Comparison of ENCODE assay signal across 2 cellular contexts in the genomic region with DNA sequence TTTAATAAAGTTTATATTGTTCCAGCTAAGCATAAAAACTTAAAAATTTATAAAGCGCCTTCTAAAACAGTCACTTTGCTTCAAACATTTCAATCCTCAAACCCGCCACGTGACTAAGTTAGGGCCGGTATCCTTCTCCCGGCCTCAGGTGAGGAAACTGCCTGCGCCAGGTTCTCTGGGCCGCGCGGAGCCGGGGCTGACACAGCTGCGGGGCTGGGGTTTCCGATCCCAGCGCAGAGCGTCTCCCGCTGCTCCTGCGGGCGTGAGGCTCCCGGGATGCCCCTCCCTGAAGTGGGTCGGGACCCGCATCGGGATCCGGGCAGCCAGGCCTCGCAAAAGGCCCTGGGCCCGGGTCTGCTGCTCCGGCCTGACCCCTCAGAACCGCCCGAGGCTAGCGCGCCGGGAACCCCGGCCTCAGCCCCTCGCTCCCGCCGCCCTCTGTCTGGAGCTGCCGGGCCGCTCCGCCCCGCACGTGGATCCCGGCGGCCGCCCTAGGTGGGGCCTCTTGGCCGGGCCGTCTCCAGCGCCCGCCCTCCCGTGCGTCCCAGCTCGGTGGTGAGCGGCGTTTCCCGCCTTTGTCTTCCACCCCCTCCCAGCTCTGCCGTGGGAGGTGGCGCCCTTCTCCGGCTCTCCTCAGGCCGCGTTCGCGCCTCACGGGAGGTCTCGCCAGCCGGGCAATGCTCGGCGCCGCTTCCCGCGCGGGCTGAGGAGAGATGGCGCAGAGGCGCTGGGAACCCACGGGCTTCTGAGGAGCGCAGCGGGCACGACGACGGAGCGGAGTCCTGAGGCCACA.
A peak's percentile ranks its signal among the peaks of the same experiment; 100 is the strongest.
TF ChIP-seq lines count a peak whose summit lies in the region.

No MANE protein-coding gene starts in this region.

TF ChIP-seq in H1, 55 proteins besides CTCF, POLR2A, EP300 and RAD21:
- TF ChIP-seq POU5F1 (IDR thresholded peaks at IDR 0.05; ENCODE audit: low read depth, low read length): no peak
- TF ChIP-seq RBBP5 (IDR thresholded peaks at IDR 0.05; ENCODE audit: borderline replicate concordance, low read depth, low read length): no peak
- TF ChIP-seq, protein P1, sequence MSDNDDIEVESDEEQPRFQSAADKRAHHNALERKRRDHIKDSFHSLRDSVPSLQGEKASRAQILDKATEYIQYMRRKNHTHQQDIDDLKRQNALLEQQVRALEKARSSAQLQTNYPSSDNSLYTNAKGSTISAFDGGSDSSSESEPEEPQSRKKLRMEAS (IDR thresholded peaks at IDR 0.05): peak; percentile 76
- TF ChIP-seq, protein P2, sequence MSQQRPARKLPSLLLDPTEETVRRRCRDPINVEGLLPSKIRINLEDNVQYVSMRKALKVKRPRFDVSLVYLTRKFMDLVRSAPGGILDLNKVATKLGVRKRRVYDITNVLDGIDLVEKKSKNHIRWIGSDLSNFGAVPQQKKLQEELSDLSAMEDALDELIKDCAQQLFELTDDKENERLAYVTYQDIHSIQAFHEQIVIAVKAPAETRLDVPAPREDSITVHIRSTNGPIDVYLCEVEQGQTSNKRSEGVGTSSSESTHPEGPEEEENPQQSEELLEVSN (IDR thresholded peaks at IDR 0.05): peak; percentile 93
- TF ChIP-seq, protein P3, sequence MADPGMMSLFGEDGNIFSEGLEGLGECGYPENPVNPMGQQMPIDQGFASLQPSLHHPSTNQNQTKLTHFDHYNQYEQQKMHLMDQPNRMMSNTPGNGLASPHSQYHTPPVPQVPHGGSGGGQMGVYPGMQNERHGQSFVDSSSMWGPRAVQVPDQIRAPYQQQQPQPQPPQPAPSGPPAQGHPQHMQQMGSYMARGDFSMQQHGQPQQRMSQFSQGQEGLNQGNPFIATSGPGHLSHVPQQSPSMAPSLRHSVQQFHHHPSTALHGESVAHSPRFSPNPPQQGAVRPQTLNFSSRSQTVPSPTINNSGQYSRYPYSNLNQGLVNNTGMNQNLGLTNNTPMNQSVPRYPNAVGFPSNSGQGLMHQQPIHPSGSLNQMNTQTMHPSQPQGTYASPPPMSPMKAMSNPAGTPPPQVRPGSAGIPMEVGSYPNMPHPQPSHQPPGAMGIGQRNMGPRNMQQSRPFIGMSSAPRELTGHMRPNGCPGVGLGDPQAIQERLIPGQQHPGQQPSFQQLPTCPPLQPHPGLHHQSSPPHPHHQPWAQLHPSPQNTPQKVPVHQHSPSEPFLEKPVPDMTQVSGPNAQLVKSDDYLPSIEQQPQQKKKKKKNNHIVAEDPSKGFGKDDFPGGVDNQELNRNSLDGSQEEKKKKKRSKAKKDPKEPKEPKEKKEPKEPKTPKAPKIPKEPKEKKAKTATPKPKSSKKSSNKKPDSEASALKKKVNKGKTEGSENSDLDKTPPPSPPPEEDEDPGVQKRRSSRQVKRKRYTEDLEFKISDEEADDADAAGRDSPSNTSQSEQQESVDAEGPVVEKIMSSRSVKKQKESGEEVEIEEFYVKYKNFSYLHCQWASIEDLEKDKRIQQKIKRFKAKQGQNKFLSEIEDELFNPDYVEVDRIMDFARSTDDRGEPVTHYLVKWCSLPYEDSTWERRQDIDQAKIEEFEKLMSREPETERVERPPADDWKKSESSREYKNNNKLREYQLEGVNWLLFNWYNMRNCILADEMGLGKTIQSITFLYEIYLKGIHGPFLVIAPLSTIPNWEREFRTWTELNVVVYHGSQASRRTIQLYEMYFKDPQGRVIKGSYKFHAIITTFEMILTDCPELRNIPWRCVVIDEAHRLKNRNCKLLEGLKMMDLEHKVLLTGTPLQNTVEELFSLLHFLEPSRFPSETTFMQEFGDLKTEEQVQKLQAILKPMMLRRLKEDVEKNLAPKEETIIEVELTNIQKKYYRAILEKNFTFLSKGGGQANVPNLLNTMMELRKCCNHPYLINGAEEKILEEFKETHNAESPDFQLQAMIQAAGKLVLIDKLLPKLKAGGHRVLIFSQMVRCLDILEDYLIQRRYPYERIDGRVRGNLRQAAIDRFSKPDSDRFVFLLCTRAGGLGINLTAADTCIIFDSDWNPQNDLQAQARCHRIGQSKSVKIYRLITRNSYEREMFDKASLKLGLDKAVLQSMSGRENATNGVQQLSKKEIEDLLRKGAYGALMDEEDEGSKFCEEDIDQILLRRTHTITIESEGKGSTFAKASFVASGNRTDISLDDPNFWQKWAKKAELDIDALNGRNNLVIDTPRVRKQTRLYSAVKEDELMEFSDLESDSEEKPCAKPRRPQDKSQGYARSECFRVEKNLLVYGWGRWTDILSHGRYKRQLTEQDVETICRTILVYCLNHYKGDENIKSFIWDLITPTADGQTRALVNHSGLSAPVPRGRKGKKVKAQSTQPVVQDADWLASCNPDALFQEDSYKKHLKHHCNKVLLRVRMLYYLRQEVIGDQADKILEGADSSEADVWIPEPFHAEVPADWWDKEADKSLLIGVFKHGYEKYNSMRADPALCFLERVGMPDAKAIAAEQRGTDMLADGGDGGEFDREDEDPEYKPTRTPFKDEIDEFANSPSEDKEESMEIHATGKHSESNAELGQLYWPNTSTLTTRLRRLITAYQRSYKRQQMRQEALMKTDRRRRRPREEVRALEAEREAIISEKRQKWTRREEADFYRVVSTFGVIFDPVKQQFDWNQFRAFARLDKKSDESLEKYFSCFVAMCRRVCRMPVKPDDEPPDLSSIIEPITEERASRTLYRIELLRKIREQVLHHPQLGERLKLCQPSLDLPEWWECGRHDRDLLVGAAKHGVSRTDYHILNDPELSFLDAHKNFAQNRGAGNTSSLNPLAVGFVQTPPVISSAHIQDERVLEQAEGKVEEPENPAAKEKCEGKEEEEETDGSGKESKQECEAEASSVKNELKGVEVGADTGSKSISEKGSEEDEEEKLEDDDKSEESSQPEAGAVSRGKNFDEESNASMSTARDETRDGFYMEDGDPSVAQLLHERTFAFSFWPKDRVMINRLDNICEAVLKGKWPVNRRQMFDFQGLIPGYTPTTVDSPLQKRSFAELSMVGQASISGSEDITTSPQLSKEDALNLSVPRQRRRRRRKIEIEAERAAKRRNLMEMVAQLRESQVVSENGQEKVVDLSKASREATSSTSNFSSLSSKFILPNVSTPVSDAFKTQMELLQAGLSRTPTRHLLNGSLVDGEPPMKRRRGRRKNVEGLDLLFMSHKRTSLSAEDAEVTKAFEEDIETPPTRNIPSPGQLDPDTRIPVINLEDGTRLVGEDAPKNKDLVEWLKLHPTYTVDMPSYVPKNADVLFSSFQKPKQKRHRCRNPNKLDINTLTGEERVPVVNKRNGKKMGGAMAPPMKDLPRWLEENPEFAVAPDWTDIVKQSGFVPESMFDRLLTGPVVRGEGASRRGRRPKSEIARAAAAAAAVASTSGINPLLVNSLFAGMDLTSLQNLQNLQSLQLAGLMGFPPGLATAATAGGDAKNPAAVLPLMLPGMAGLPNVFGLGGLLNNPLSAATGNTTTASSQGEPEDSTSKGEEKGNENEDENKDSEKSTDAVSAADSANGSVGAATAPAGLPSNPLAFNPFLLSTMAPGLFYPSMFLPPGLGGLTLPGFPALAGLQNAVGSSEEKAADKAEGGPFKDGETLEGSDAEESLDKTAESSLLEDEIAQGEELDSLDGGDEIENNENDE (IDR thresholded peaks at IDR 0.05; ENCODE audit: insufficient replicate concordance, low read length): no peak
- no peak for TF ChIP-seq TCF12 (IDR thresholded peaks at IDR 0.05; ENCODE audit: low read depth, low read length)

TF ChIP-seq in HepG2, 621 proteins besides CTCF, POLR2A, EP300 and RAD21:
- TF ChIP-seq GFI1 (CRISPR knock-in tag; IDR thresholded peaks at IDR 0.05; ENCODE audit: borderline replicate concordance): no peak
- TF ChIP-seq GABPA (IDR thresholded peaks at IDR 0.05; ENCODE audit: low read depth, low read length): no peak
- TF ChIP-seq GABPA (CRISPR knock-in tag; IDR thresholded peaks at IDR 0.05; ENCODE audit: low read depth): no peak
- TF ChIP-seq ZNF768 (CRISPR knock-in tag; IDR thresholded peaks at IDR 0.05): peak; percentile 14; the same call in 1 of the 2 replicates
- TF ChIP-seq PAX8 (CRISPR knock-in tag; IDR thresholded peaks at IDR 0.05; ENCODE audit: borderline replicate concordance): no peak
